ENCODE assay signal across 18 cellular contexts in genomic region chr7:5456420-5456819, GRCh38. TPM values are rescaled to one million over a fixed set of nuclear protein-coding genes. Genes with fewer than 3 reads are reported as not detected.
DNase-seq lines count a peak whose midpoint lies in the region; ATAC-seq and TF ChIP-seq lines count a peak whose summit lies in the region.
"Had no signal": no experiment of that assay in that cellular context is flagged by ENCODE, and none has a peak within 500 bp of the region (broad histone marks: within the 10 kb centered on the region; RNA-seq: fewer than 3 reads in every experiment).

No MANE protein-coding gene starts in this region.

- no peaks in the 10 kb centered on the region for H3K9me3 ChIP-seq in Loucy (ENCODE audit: insufficient read depth, low read depth, low read length)
- no peaks in the 10 kb centered on the region for H3K9me3 ChIP-seq in gastroesophageal sphincter
- H3K9me3 ChIP-seq in ovary: no peaks in the 10 kb centered on the region
- H3K9me3 ChIP-seq: A549; BE2C; BLaER1 treated with 17β-estradiol and CSF1 and Interleukin-3, amounts not matched to agents 10 nM and 100 nM had no signal

- H3K4me1 ChIP-seq in Loucy (ENCODE audit: insufficient read depth, low read length, poor library complexity, severe bottlenecking) (peaks cover 41% of the 10 kb centered on the region), gastroesophageal sphincter (peaks cover 0 to 18% (median 7%) of the 10 kb centered on the region in 3 donors), ovary (ENCODE audit: insufficient read depth) (peaks cover 9% of the 10 kb centered on the region)

- H3K4me1 Mint-ChIP-seq in endothelial cell (ENCODE audit: unreplicated experiment) (peaks cover 17% of the 10 kb centered on the region), progenitor cell of endocrine pancreas (ENCODE audit: low read depth) (no peaks in the 10 kb centered on the region)
- H3K4me1 Mint-ChIP-seq: CD8-positive, alpha-beta memory T cell had no signal

- H3K36me3 ChIP-seq in Loucy (ENCODE audit: insufficient read depth, low read length): no peaks in the 10 kb centered on the region
- no peaks in the 10 kb centered on the region for H3K36me3 ChIP-seq in gastroesophageal sphincter
- no peaks in the 10 kb centered on the region for H3K36me3 ChIP-seq in ovary
- H3K36me3 ChIP-seq: BE2C; BLaER1 treated with 17β-estradiol and CSF1 and Interleukin-3, amounts not matched to agents 10 nM and 100 nM had no signal

- no peak overlapping the region for H3K4me2 ChIP-seq in Loucy (ENCODE audit: low read depth, low read length, poor library complexity, severe bottlenecking)
- H3K4me2 ChIP-seq: A549 had no signal

- H3K27ac Mint-ChIP-seq in endothelial cell (ENCODE audit: unreplicated experiment) (peak overlapping the region; percentile 64), progenitor cell of endocrine pancreas (peak overlapping the region; percentile 75)
- H3K27ac Mint-ChIP-seq: CD4-positive, alpha-beta T cell; CD8-positive, alpha-beta memory T cell had no signal

- no peaks in the 10 kb centered on the region for H3K9me3 Mint-ChIP-seq in endothelial cell (ENCODE audit: unreplicated experiment)
- H3K9me3 Mint-ChIP-seq in progenitor cell of endocrine pancreas (ENCODE audit: low read depth): no peaks in the 10 kb centered on the region
- H3K9me3 Mint-ChIP-seq: CD4-positive, alpha-beta T cell had no signal

- no peaks in the 10 kb centered on the region for H3F3A ChIP-seq in Loucy (ENCODE audit: low read depth)

- H3K79me2 ChIP-seq in Loucy (ENCODE audit: insufficient read depth, low read length): no peaks in the 10 kb centered on the region

- no peak overlapping the region for H2AFZ ChIP-seq in Loucy (ENCODE audit: low read length)

- DNase-seq in endothelial cell (ENCODE audit: low spot score): no peak
- DNase-seq in progenitor cell of endocrine pancreas (ENCODE audit: low spot score, unreplicated experiment): no peak
- no peak for DNase-seq in ovary
- DNase-seq: ACHN; AML-193; BE2C; CD4-positive, alpha-beta T cell; CD8-positive, alpha-beta memory T cell; DMS 273 treated with DMSO at 0.1 percent for 48 hours; DMS79 treated with DMSO at 0.1 percent for 48 hours; GF-D8; GOT3; HCEC 1CT had no signal

- 100% methylated on average over 3 of the region's 3 CpGs; no CpG with 5 or more reads in 1 of the 2 donors for WGBS in gastroesophageal sphincter (ENCODE audit: low coverage in 1 of 2), 2 donors
- WGBS in ovary, 3 donors: 96 to 99% (median 98%) methylated on average over 3 of the region's 3 CpGs

- TF ChIP-seq EP300 in gastroesophageal sphincter (IDR thresholded peaks at IDR 0.05) (no peak), ovary (IDR thresholded peaks at IDR 0.05) (no peak)

- H3K27me3 Mint-ChIP-seq in endothelial cell (ENCODE audit: unreplicated experiment) (peaks cover 12% of the 10 kb centered on the region), progenitor cell of endocrine pancreas (peaks cover 44% of the 10 kb centered on the region)
- H3K27me3 Mint-ChIP-seq: CD8-positive, alpha-beta memory T cell had no signal

- no peak for TF ChIP-seq POLR2A in gastroesophageal sphincter (IDR thresholded peaks at IDR 0.05)
- TF ChIP-seq POLR2A in ovary (IDR thresholded peaks at IDR 0.05): no peak

- no peak overlapping the region for H3K4me3 Mint-ChIP-seq in endothelial cell (ENCODE audit: unreplicated experiment)
- H3K4me3 Mint-ChIP-seq in progenitor cell of endocrine pancreas (ENCODE audit: low read depth): no peak overlapping the region
- H3K4me3 Mint-ChIP-seq: CD4-positive, alpha-beta T cell; CD8-positive, alpha-beta memory T cell had no signal

- H3K9me2 ChIP-seq in Loucy (replicated peaks; ENCODE audit: low read depth, low read length): no peaks in the 10 kb centered on the region

- no peaks in the 10 kb centered on the region for H4K20me1 ChIP-seq in Loucy (ENCODE audit: insufficient read depth, low read length, poor library complexity, severe bottlenecking)
- H4K20me1 ChIP-seq: BLaER1 treated with 17β-estradiol and CSF1 and Interleukin-3, amounts not matched to agents 10 nM and 100 nM had no signal

- no peak overlapping the region for H3K27ac ChIP-seq in gastroesophageal sphincter
- H3K27ac ChIP-seq in ovary: no peak overlapping the region
- H3K27ac ChIP-seq: A549; BLaER1 treated with 17β-estradiol and CSF1 and Interleukin-3, amounts not matched to agents 10 nM and 100 nM had no signal

- intact Hi-C loops in ovary (cut with DNase I): loop anchor here in 3 of 4 donors (10.0 kb wide), 3 partner anchors 92 to 222 kb away; no protein-coding TSS in a partner anchor

- H3K4me3 ChIP-seq in Loucy (ENCODE audit: low read length, poor library complexity, severe bottlenecking): no peak overlapping the region
- no peak overlapping the region for H3K4me3 ChIP-seq in gastroesophageal sphincter
- H3K4me3 ChIP-seq in ovary: no peak overlapping the region
- H3K4me3 ChIP-seq: A549; BLaER1 treated with 17β-estradiol and CSF1 and Interleukin-3, amounts not matched to agents 10 nM and 100 nM had no signal

- ATAC-seq in gastroesophageal sphincter (no peak), GM21529 (IDR thresholded peaks at IDR 0.05; ENCODE audit: unreplicated experiment) (no peak)
- ATAC-seq: A549 had no signal

- no peak for TF ChIP-seq CTCF in Loucy (conservative IDR thresholded peaks at IDR 0.05; ENCODE audit: low read length)
- TF ChIP-seq CTCF in endothelial cell (IDR thresholded peaks at IDR 0.05; ENCODE audit: unreplicated experiment): no peak
- TF ChIP-seq CTCF in progenitor cell of endocrine pancreas (IDR thresholded peaks at IDR 0.05; ENCODE audit: unreplicated experiment): no peak
- no peak for TF ChIP-seq CTCF in gastroesophageal sphincter (IDR thresholded peaks at IDR 0.05)
- no peak for TF ChIP-seq CTCF in ovary (IDR thresholded peaks at IDR 0.05)

- H3K36me3 Mint-ChIP-seq in endothelial cell (ENCODE audit: low read depth, unreplicated experiment): no peaks in the 10 kb centered on the region
- no peaks in the 10 kb centered on the region for H3K36me3 Mint-ChIP-seq in progenitor cell of endocrine pancreas (ENCODE audit: insufficient read depth)

- H3K27me3 ChIP-seq in Loucy (ENCODE audit: insufficient read depth, low read length, poor library complexity, severe bottlenecking) (no peaks in the 10 kb centered on the region), gastroesophageal sphincter (no peaks in the 10 kb centered on the region), ovary (no peaks in the 10 kb centered on the region)
- H3K27me3 ChIP-seq: BE2C; BLaER1 treated with 17β-estradiol and CSF1 and Interleukin-3, amounts not matched to agents 10 nM and 100 nM had no signal

- peak overlapping the region; percentile 35 for H3K9ac ChIP-seq in Loucy (ENCODE audit: low read depth, low read length, poor library complexity, severe bottlenecking)

RNA-seq across cellular contexts. Expression of gene TNRC18, which starts 32.8 kb away (rescaled TPM):
- total RNA-seq in endothelial cell (ENCODE audit: unreplicated experiment) (91.8 TPM), progenitor cell of endocrine pancreas (190 and 197 TPM in 2 replicates), gastroesophageal sphincter (100 to 1,000 TPM in 3 of 4 donors, 10 to 100 TPM in 1; 87.6 to 218 (median 124) TPM), ovary (100 to 1,000 TPM in 4 of 7 donors, 10 to 100 TPM in 3; 48.6 to 153 (median 105) TPM)
- 10 to 100 TPM; 60.4 to 69.8 TPM for polyA plus RNA-seq in ovary

RNA-seq across cellular contexts. Expression of gene FBXL18, which starts 57.2 kb away (rescaled TPM):
- total RNA-seq in endothelial cell (ENCODE audit: unreplicated experiment) (14.5 TPM), progenitor cell of endocrine pancreas (11.7 and 12.6 TPM in 2 replicates), gastroesophageal sphincter (10 to 100 TPM in 1 of 4 donors, 1 to 10 TPM in 3; 5.8 to 11.8 (median 8.2) TPM), ovary (1 to 10 TPM; 2.1 to 8.8 (median 6.1) TPM)
- polyA plus RNA-seq in ovary: 1 to 10 TPM; 1.3 to 1.9 TPM
